In genomic region chr16:11604783-11605563, GRCh38 we compare ENCODE assay signal across 11 cellular contexts. TPM values are rescaled to one million over a fixed set of nuclear protein-coding genes. Genes with fewer than 3 reads are reported as not detected.
A peak's percentile ranks its signal among the peaks of the same experiment; 100 is the strongest.
DNase-seq lines count a peak whose midpoint lies in the region; ATAC-seq and TF ChIP-seq lines count a peak whose summit lies in the region.
"Had no signal": no experiment of that assay in that cellular context is flagged by ENCODE, and none has a peak within 500 bp of the region (broad histone marks: within the 10 kb centered on the region; RNA-seq: fewer than 3 reads in every experiment).

No MANE protein-coding gene starts in this region.

- H3K4me3 ChIP-seq in coronary artery (peak overlapping the region; percentile 18), Karpas-422 (ENCODE audit: low read length) (no peak overlapping the region)
- H3K4me3 ChIP-seq: A549 had no signal

- no peak overlapping the region for H2AFZ ChIP-seq in Karpas-422 (ENCODE audit: low read length)

- TF ChIP-seq CTCF in coronary artery (IDR thresholded peaks at IDR 0.05), result no peak

- H3K27me3 ChIP-seq in Karpas-422 (ENCODE audit: low read length), result no peaks in the 10 kb centered on the region

- no peaks in the 10 kb centered on the region for H3K36me3 ChIP-seq in Karpas-422 (ENCODE audit: insufficient read depth, low read length)

- peak overlapping the region; percentile 57 to 78 for H3K27ac ChIP-seq in coronary artery
- no peak overlapping the region for H3K27ac ChIP-seq in Karpas-422 (ENCODE audit: low read length)

- peak; percentile 60 for DNase-seq in AG20443 (ENCODE audit: low spot score)
- DNase-seq in coronary artery (ENCODE audit: low spot score), result peak; percentile 81
- DNase-seq in iris pigment epithelial cell (ENCODE audit: low read depth), result peak; percentile 31
- DNase-seq in posterior vena cava (ENCODE audit: low spot score), result peak; percentile 82
- no peak for DNase-seq in NCI-H446 treated with DMSO at 0.1 percent for 48 hours (lab: John Stamatoyannopoulos, UW)
- DNase-seq in Karpas-422, result no peak
- DNase-seq in AML-193 (lab: John Stamatoyannopoulos, UW), result no peak
- DNase-seq: DND-41, NCI-H2081 treated with DMSO at 0.1 percent for 48 hours had no signal

- no peak overlapping the region for H3K9ac ChIP-seq in Karpas-422 (ENCODE audit: low read length)

- H4K20me1 ChIP-seq in Karpas-422 (ENCODE audit: insufficient read depth, low read depth, low read length), result no peaks in the 10 kb centered on the region

- H3K79me2 ChIP-seq in Karpas-422 (ENCODE audit: low read length), result no peaks in the 10 kb centered on the region

- no peaks in the 10 kb centered on the region for H3K4me1 ChIP-seq in Karpas-422 (ENCODE audit: low read length)
- H3K4me1 ChIP-seq: A549 had no signal

- ATAC-seq in HG02678 (IDR thresholded peaks at IDR 0.05; ENCODE audit: unreplicated experiment), result no peak
- ATAC-seq: A549 had no signal

- H3K9me3 ChIP-seq in Karpas-422 (ENCODE audit: low read length), result no peaks in the 10 kb centered on the region
- H3K9me3 ChIP-seq: A549 had no signal

- intact Hi-C loops in posterior vena cava (cut with DNase I), result loop anchor here in 1 of 2 donors (1.0 kb wide), 1 partner anchor 71 kb away; no protein-coding TSS in a partner anchor

- H3K4me2 ChIP-seq in Karpas-422 (ENCODE audit: low read depth, low read length, poor library complexity, severe bottlenecking), result no peak overlapping the region
- H3K4me2 ChIP-seq: A549 had no signal

- H3K9me2 ChIP-seq in Karpas-422 (replicated peaks; ENCODE audit: insufficient read depth, low read length), result no peaks in the 10 kb centered on the region

RNA-seq across cellular contexts. Expression of gene LITAF, which starts 18.3 kb away (rescaled TPM):
- 10 to 100 TPM; 70.0 to 76.4 TPM for total RNA-seq in posterior vena cava
- 2.6 TPM in 1 of 2 replicates, not detected in the other for total RNA-seq in Karpas-422 (2014; rRNA removed; shearing (Covaris generic); ENCODE audit: low replicate concordance)

Comparison
In these comparisons a context has a peak if more than half of its experiments do, and no peak if none do; other contexts are left out.
1. DNase-seq: peak in AG20443 (single experiment), coronary artery (single experiment), iris pigment epithelial cell (single experiment) and posterior vena cava (single experiment); none in NCI-H446 treated with DMSO at 0.1 percent for 48 hours (single experiment), Karpas-422 (single experiment) and AML-193 (0 of 2).
2. RNA of gene LITAF, which starts 18.3 kb away (total RNA-seq): 70.0 to 76.4 TPM in posterior vena cava; 2.6 TPM in Karpas-422; every median in the first group is over 10 times any median in the second.